In the genomic region with DNA sequence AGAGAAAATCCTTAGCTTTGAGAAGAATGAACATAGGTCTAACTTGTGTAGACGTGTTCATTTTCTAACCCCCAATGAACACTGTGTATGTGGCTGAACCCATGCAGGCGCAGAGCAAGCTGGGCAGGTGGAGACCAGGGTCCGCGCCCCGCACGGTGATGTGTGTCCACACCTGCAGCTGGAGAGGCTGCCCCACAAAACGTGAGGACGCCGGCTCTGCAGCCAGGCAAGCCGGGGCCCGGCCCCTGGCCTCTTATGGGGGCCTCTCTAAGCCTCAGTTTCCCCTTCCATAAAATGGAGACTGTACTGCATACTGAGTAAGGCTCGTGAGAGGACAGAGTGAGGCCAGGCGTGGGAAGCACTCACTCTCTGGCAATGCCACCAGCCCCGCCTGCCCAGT, we compare ENCODE assay signal across 9 cellular contexts.
"Had no signal": no experiment of that assay in that cellular context is flagged by ENCODE, and none has a peak within 500 bp of the region (broad histone marks: within the 10 kb centered on the region; RNA-seq: fewer than 3 reads in every experiment).

No MANE protein-coding gene starts in this region.

- ATAC-seq: K562 had no signal

- FAIRE-seq: H1, H54, HTR-8/SVneo, K562 had no signal

- H3K4me3 ChIP-seq: GM23248, K562 had no signal

- DNase-seq: GM23248, H9, HCEC 1CT, IMR-90, KG1 had no signal

- H3K27ac ChIP-seq: GM23248 had no signal

- H3K9ac ChIP-seq: GM23248 had no signal
